In the genomic region with DNA sequence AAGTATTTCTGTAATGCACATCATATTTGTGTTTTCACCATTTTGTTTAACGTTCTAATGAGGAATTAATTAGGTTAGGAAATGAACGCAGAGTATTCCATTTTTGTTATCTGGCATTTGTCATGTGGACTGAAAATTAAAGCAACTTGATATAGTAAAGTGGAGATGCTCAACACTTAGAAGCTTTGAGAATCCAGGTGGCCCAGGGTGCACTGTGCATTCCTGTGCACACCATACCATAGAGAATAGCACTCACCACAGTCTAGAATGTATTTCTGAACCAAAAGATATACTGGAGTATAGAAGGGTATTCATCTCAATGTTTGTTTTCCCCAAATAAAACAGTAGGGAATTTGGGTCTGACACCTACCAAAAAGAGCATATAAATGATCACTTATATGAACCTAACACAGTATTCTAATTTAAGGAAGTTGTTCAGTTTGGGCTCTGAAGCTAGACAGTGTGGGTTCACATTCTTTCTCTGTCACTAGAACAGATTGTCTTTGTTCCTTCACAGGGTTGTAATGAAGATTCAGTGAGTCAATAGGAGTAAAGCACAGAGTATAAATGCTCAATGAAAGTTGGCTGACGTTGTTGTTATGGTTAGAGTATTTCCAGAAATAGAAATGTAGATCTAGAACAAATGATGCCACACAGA, we compare ENCODE assay signal across 13 cellular contexts.
A peak's percentile ranks its signal among the peaks of the same experiment; 100 is the strongest.
DNase-seq lines count a peak whose midpoint lies in the region; ATAC-seq and TF ChIP-seq lines count a peak whose summit lies in the region.
"Had no signal": no experiment of that assay in that cellular context is flagged by ENCODE, and none has a peak within 500 bp of the region (broad histone marks: within the 10 kb centered on the region; RNA-seq: fewer than 3 reads in every experiment).

No MANE protein-coding gene starts in this region.

- H3K36me3 ChIP-seq in adrenal gland (replicated peaks in 1 of 2), result peaks cover 0 to 17% of the 10 kb centered on the region in 2 donors

- ATAC-seq in Right ventricle myocardium superior (ENCODE audit: poor library complexity) (peak; percentile 72), GM21515 (IDR thresholded peaks at IDR 0.05; ENCODE audit: unreplicated experiment) (no peak)

- no peak for TF ChIP-seq POLR2A in adrenal gland (IDR thresholded peaks at IDR 0.05)

- H3K9me3 ChIP-seq in AG04450 (ENCODE audit: control insufficient read depth, insufficient read depth, low read length) (no peaks in the 10 kb centered on the region; the same call in 1 of the 2 replicates), adrenal gland (replicated peaks in 1 of 3) (no peaks in the 10 kb centered on the region)

- no peaks in the 10 kb centered on the region for H3K4me1 ChIP-seq in adrenal gland (replicated peaks in 1 of 2)

- H3K4me3 ChIP-seq in AG04450 (ENCODE audit: low read depth, low read length) (no peak overlapping the region), adrenal gland (no peak overlapping the region)

- intact Hi-C loops in adrenal gland (cut with DNase I) (no loop called here), Right ventricle myocardium superior (cut with DNase I) (no loop called here)

- TF ChIP-seq CTCF in AG04450 (IDR thresholded peaks at IDR 0.05; ENCODE audit: low read depth, low read length) (no peak), adrenal gland (IDR thresholded peaks at IDR 0.05) (no peak)

- 50 to 65% (median 59%) methylated on average over 3 of the region's 3 CpGs for WGBS in adrenal gland, 4 donors

- peak overlapping the region; percentile 21 for H3K27ac ChIP-seq in AG04450 (ENCODE audit: low read depth, low read length)
- H3K27ac ChIP-seq in adrenal gland, result peak overlapping the region in 3 of 5 donors; percentile 7 to 40 (median 34)

- POLR2A ChIA-PET in AG04450 (lab: Yijun Ruan, JAX), result no interaction called here

- DNase-seq in AG04450 (ENCODE audit: low read depth, low spot score), result no peak
- no peak for DNase-seq in adrenal gland
- no peak for DNase-seq in Right ventricle myocardium superior
- DNase-seq in pons (ENCODE audit: low spot score), result peak; percentile 92
- no peak for DNase-seq in activated CD4-positive, alpha-beta T cell treated with anti-CD3 and anti-CD28 coated beads, Interleukin-2, amount 50 U/mL, for 48 hours
- DNase-seq in NCI-H1092 treated with DMSO at 0.1 percent for 48 hours (lab: John Stamatoyannopoulos, UW), result no peak
- DNase-seq in cerebellar nuclear complex (lab: John Stamatoyannopoulos, UW), result no peak
- DNase-seq: activated T-cell treated with anti-CD3 and anti-CD28 coated beads for 4 hours, immature natural killer cell, KG1, NCI-H510A, T-helper 9 cell had no signal

- H3K27me3 ChIP-seq in AG04450 (ENCODE audit: control insufficient read depth, insufficient read depth, low read length), result no peaks in the 10 kb centered on the region
- H3K27me3 ChIP-seq in adrenal gland, result no peaks in the 10 kb centered on the region

- CTCF ChIA-PET in AG04450 (lab: Charles Lee), result interaction anchor here (0.6 to 1.0 kb wide), 2 partner anchors 9 to 179 kb away, joined by 3 to 4 read pairs; no protein-coding TSS in a partner anchor
